ENCODE assay signal across 16 cellular contexts in genomic region chr5:132853790-132854189, GRCh38. TPM values are rescaled to one million over a fixed set of nuclear protein-coding genes. Genes with fewer than 3 reads are reported as not detected.
DNase-seq lines count a peak whose midpoint lies in the region; ATAC-seq, FAIRE-seq and TF ChIP-seq lines count a peak whose summit lies in the region.
"Had no signal": no experiment of that assay in that cellular context is flagged by ENCODE, and none has a peak within 500 bp of the region (broad histone marks: within the 10 kb centered on the region; RNA-seq: fewer than 3 reads in every experiment).

No MANE protein-coding gene starts in this region.

- H3K27me3 Mint-ChIP-seq in activated naive CD8-positive, alpha-beta T cell treated with anti-CD3 and anti-CD28 coated beads for 36 hours: peaks cover 4% of the 10 kb centered on the region
- no peaks in the 10 kb centered on the region for H3K27me3 Mint-ChIP-seq in Caco-2 (ENCODE audit: insufficient read depth, unreplicated experiment)

- in situ Hi-C loops in GM12878 (cut with MboI): no loop called here

- WGBS in GM12878 (ENCODE audit: insufficient coverage, insufficient replicate concordance, low lambda C conversion rate, missing lambda C conversion rate): 0% methylated on average over 1 of the region's 1 CpG
- WGBS in prostate gland: 24% methylated on average over 1 of the region's 1 CpG

- TF ChIP-seq EP300 in GM12878 (IDR thresholded peaks at IDR 0.05; ENCODE audit: borderline replicate concordance in 1 of 2, control insufficient read depth in 1 of 2, low read depth in 2 of 2, low read length in 2 of 2): no peak

- TF ChIP-seq CTCF in NB4 (IDR thresholded peaks at IDR 0.05; ENCODE audit: low read depth, low read length) (no peak), GM12878 (IDR thresholded peaks at IDR 0.05 in 2 of 3, conservative IDR thresholded peaks at IDR 0.05 in 1 of 3; ENCODE audit: control insufficient read depth in 2 of 3, extremely low read depth in 1 of 3, insufficient read depth in 1 of 3, low read depth in 3 of 3, low read length in 3 of 3) (no peak), prostate gland (IDR thresholded peaks at IDR 0.05) (no peak), Caco-2 (IDR thresholded peaks at IDR 0.05; ENCODE audit: insufficient read depth in 1 of 2, low read depth in 1 of 2, low read length in 1 of 2, severe bottlenecking in 1 of 2, unreplicated experiment in 1 of 2) (no peak)

- no peak overlapping the region for H3K27ac Mint-ChIP-seq in activated naive CD8-positive, alpha-beta T cell treated with anti-CD3 and anti-CD28 coated beads for 36 hours
- no peak overlapping the region for H3K27ac Mint-ChIP-seq in Caco-2 (ENCODE audit: unreplicated experiment)

- no peaks in the 10 kb centered on the region for H4K20me1 ChIP-seq in GM12878 (ENCODE audit: control insufficient read depth, insufficient read depth)

- H3K27me3 ChIP-seq in GM12878 (replicated peaks in 1 of 2; ENCODE audit: control insufficient read depth in 2 of 2, insufficient read depth in 2 of 2, low read length in 1 of 2) (no peaks in the 10 kb centered on the region), prostate gland (replicated peaks; ENCODE audit: insufficient read depth) (no peaks in the 10 kb centered on the region), Caco-2 (replicated peaks; ENCODE audit: control insufficient read depth, insufficient read depth, low read length) (no peaks in the 10 kb centered on the region)

- H3K36me3 ChIP-seq in GM12878 (ENCODE audit: control insufficient read depth in 2 of 2, insufficient read depth in 2 of 2, low read length in 1 of 2) (no peaks in the 10 kb centered on the region), prostate gland (no peaks in the 10 kb centered on the region), Caco-2 (ENCODE audit: control insufficient read depth, insufficient read depth, low read length) (no peaks in the 10 kb centered on the region)

- no peaks in the 10 kb centered on the region for H3K9me3 ChIP-seq in GM12878 (replicated peaks; ENCODE audit: control insufficient read depth, insufficient read depth, low read length)
- H3K9me3 ChIP-seq in prostate gland: no peaks in the 10 kb centered on the region
- H3K9me3 ChIP-seq in Caco-2: no peaks in the 10 kb centered on the region

- no peak overlapping the region for H3K27ac ChIP-seq in GM12878 (ENCODE audit: control insufficient read depth, insufficient read depth)
- H3K27ac ChIP-seq in prostate gland: peak overlapping the region; percentile 15 to 60

- SMC1A ChIA-PET in GM12878 (lab: Charles Lee; ENCODE audit: uncharacterized antibody, unreplicated experiment): interaction anchor here (1.0 to 1.3 kb wide), 5 partner anchors 11 to 348 kb away, joined by 3 to 4 read pairs (median 3); no protein-coding TSS in a partner anchor

- H3K79me2 ChIP-seq in GM12878 (ENCODE audit: control insufficient read depth, insufficient read depth, low read length): no peaks in the 10 kb centered on the region

- TF ChIP-seq POLR2A in NB4 (IDR thresholded peaks at IDR 0.05; ENCODE audit: extremely low read depth, insufficient read length): no peak
- no peak for TF ChIP-seq POLR2A in GM12878 (IDR thresholded peaks at IDR 0.05; ENCODE audit: low read depth, low read length)
- TF ChIP-seq POLR2A in prostate gland (IDR thresholded peaks at IDR 0.05): no peak

- no peak for TF ChIP-seq RAD21 in GM12878 (IDR thresholded peaks at IDR 0.05; ENCODE audit: insufficient read depth, low read depth, low read length)

- FAIRE-seq in GM12878 (lab: Jason Lieb, UNC): peak; percentile 13

- POLR2A ChIA-PET in GM12878 (lab: Charles Lee) (interaction anchor here (1.1 to 3.0 kb wide), 3 partner anchors 9 to 606 kb away, joined by 3 to 13 read pairs (median 6); no protein-coding TSS in a partner anchor), Caco-2 (lab: Charles Lee) (no interaction called here)

- H3K4me3 ChIP-seq in NB4 (ENCODE audit: low read depth, low read length) (no peak overlapping the region), GM12878 (no peak overlapping the region), prostate gland (no peak overlapping the region), Caco-2 (ENCODE audit: low read depth, low read length) (no peak overlapping the region)

- CTCF ChIA-PET in GM12878 (lab: Yijun Ruan, JAX) (interaction anchor here (1.0 to 2.7 kb wide), 4 partner anchors 10 to 52 kb away, joined by 3 to 15 read pairs (median 4); no protein-coding TSS in a partner anchor), Caco-2 (lab: Charles Lee) (no interaction called here)

- no peaks in the 10 kb centered on the region for H3K9me3 Mint-ChIP-seq in activated naive CD8-positive, alpha-beta T cell treated with anti-CD3 and anti-CD28 coated beads for 36 hours
- H3K9me3 Mint-ChIP-seq in Caco-2 (ENCODE audit: unreplicated experiment): no peaks in the 10 kb centered on the region

- no TSS peak for BruUV-seq in GM12878 (replicated peaks; lab: Mats Ljungman, UMichigan)
- BruUV-seq in Caco-2 (replicated peaks; lab: Mats Ljungman, UMichigan): no TSS peak

- H3K36me3 Mint-ChIP-seq in activated naive CD8-positive, alpha-beta T cell treated with anti-CD3 and anti-CD28 coated beads for 36 hours: no peaks in the 10 kb centered on the region
- no peaks in the 10 kb centered on the region for H3K36me3 Mint-ChIP-seq in Caco-2 (ENCODE audit: insufficient read depth, unreplicated experiment)

- H3K4me1 ChIP-seq in GM12878 (ENCODE audit: control insufficient read depth, insufficient read depth, low read length): no peaks in the 10 kb centered on the region
- no peaks in the 10 kb centered on the region for H3K4me1 ChIP-seq in prostate gland (replicated peaks)
- no peaks in the 10 kb centered on the region for H3K4me1 ChIP-seq in Caco-2

- DNase-seq in DMS53 (lab: John Stamatoyannopoulos, UW) (peak; percentile 47), DMS53 treated with DMSO at 0.1 percent for 48 hours (lab: John Stamatoyannopoulos, UW; ENCODE audit: unreplicated experiment) (no peak), NB4 (ENCODE audit: low read depth) (peak; percentile 25), GM12878 (ENCODE audit: low read depth, low spot score) (no peak), prostate gland (ENCODE audit: low spot score) (no peak), NCI-H1694 treated with DMSO at 0.1 percent for 48 hours (lab: John Stamatoyannopoulos, UW) (no peak), Caco-2 (no peak)
- no peak for DNase-seq in activated naive CD8-positive, alpha-beta T cell treated with anti-CD3 and anti-CD28 coated beads for 36 hours
- DNase-seq: GOT3, KG1, NCI-H1417, NCI-H2081, NCI-H226, PC-3 had no signal

- RAD21 ChIA-PET in GM12878 (lab: Charles Lee; ENCODE audit: unreplicated experiment): interaction anchor here (1.3 kb wide), 1 partner anchor 104 kb away, joined by 4 read pairs; no protein-coding TSS in a partner anchor

- ATAC-seq in GM12878: no peak

- H3K9ac ChIP-seq in GM12878 (ENCODE audit: control insufficient read depth, insufficient read depth, low read length): no peak overlapping the region

- no peaks in the 10 kb centered on the region for H3K4me1 Mint-ChIP-seq in activated naive CD8-positive, alpha-beta T cell treated with anti-CD3 and anti-CD28 coated beads for 36 hours
- H3K4me1 Mint-ChIP-seq in Caco-2 (ENCODE audit: low read depth, unreplicated experiment): no peaks in the 10 kb centered on the region

- no peak overlapping the region for H3K4me3 Mint-ChIP-seq in activated naive CD8-positive, alpha-beta T cell treated with anti-CD3 and anti-CD28 coated beads for 36 hours
- no peak overlapping the region for H3K4me3 Mint-ChIP-seq in Caco-2 (ENCODE audit: unreplicated experiment)

- no peak overlapping the region for H2AFZ ChIP-seq in GM12878 (ENCODE audit: control insufficient read depth, low read depth, low read length)

- H3K4me2 ChIP-seq in GM12878 (ENCODE audit: control insufficient read depth, insufficient read depth): no peak overlapping the region

- intact Hi-C loops in GM12878 (cut with micrococcal nuclease; ENCODE audit: unreplicated experiment) (no loop called here), prostate gland (cut with DNase I) (no loop called here), Caco-2 (cut with micrococcal nuclease; ENCODE audit: unreplicated experiment) (no loop called here)

RNA-seq across cellular contexts. Expression of gene GDF9, which starts 12.5 kb away (rescaled TPM):
- 0.90 and 0.91 TPM in 2 replicates for total RNA-seq in GM12878 (2013; cell fraction: nucleolus; rRNA removed)
- total RNA-seq in GM12878 (2014; rRNA removed) (0.16 and 0.28 TPM in 2 replicates), GM12878 (2014; rRNA removed; fragmentation: Illumina TruSeq; extraction: Trizol) (0.23 and 0.54 TPM in 2 replicates), GM12878 (2021) (0.28 and 0.85 TPM in 2 replicates), prostate gland (1 to 10 TPM in 1 of 2 donors, under 1 TPM in 1; 0.09 to 3.2 TPM), Caco-2 (2022) (0.59 and 0.81 TPM in 2 replicates)
- 0.72 TPM for polyA plus RNA-seq in GM12878 (2011; ENCODE audit: low read depth)
- polyA plus RNA-seq in GM12878 (2011; rRNA removed) (1.5 and 1.8 TPM in 2 replicates), GM12878 (2014; fragmentation: Illumina TruSeq; extraction: Trizol) (0.53 and 1.1 TPM in 2 replicates), GM12878 (2014; fragmentation: Nextera tagmentation; extraction: Ambion mirVana) (under 1 TPM; 0.11 to 0.24 TPM), GM12878 (2014; rRNA removed) (0.24 and 0.59 TPM in 2 replicates), GM12878 (2016; fragmentation: Nextera tagmentation; extraction: Ambion mirVana) (under 1 TPM; 0.28 to 0.39 TPM)
- polyA plus RNA-seq in GM12878 (2011; cell fraction: cytosol; rRNA removed): 0.67 and 1.0 TPM in 2 replicates
- 1.5 and 2.7 TPM in 2 replicates for polyA plus RNA-seq in GM12878 (2011; cell fraction: nucleus; rRNA removed)
- polyA plus RNA-seq in GM12878 (2012): 0.19 and 0.46 TPM in 2 replicates
- 0.37 and 0.46 TPM in 2 replicates for polyA minus RNA-seq in GM12878 (2011; rRNA and poly(A)+ RNA removed)
- not detected in 2 replicates for polyA minus RNA-seq in GM12878 (2011; cell fraction: cytosol; rRNA and poly(A)+ RNA removed)
- 0.57 and 0.73 TPM in 2 replicates for polyA minus RNA-seq in GM12878 (2011; cell fraction: nucleus; rRNA and poly(A)+ RNA removed)
- under 1 TPM; 0.26 to 0.29 TPM for total RNA-seq in activated naive CD8-positive, alpha-beta T cell treated with anti-CD3 and anti-CD28 coated beads for 36 hours
- total RNA-seq: PC-3 had no signal

RNA-seq across cellular contexts. Expression of gene UQCRQ, which starts 12.7 kb away (rescaled TPM):
- 67.8 and 97.5 TPM in 2 replicates for total RNA-seq in GM12878 (2013; cell fraction: nucleolus; rRNA removed)
- total RNA-seq in GM12878 (2014; rRNA removed) (184 and 208 TPM in 2 replicates), GM12878 (2014; rRNA removed; fragmentation: Illumina TruSeq; extraction: Trizol) (191 and 195 TPM in 2 replicates), GM12878 (2021) (443 and 445 TPM in 2 replicates), prostate gland (100 to 1,000 TPM; 201 to 223 TPM), Caco-2 (2022) (356 and 449 TPM in 2 replicates)
- 140 TPM for polyA plus RNA-seq in GM12878 (2011; ENCODE audit: low read depth)
- polyA plus RNA-seq in GM12878 (2011; rRNA removed) (280 and 326 TPM in 2 replicates), GM12878 (2014; fragmentation: Illumina TruSeq; extraction: Trizol) (67.9 and 121 TPM in 2 replicates), GM12878 (2014; fragmentation: Nextera tagmentation; extraction: Ambion mirVana) (1,000 to 10,000 TPM; 1,403 to 1,579 TPM), GM12878 (2014; rRNA removed) (289 and 374 TPM in 2 replicates), GM12878 (2016; fragmentation: Nextera tagmentation; extraction: Ambion mirVana) (1,000 to 10,000 TPM; 1,478 to 1,559 TPM)
- 224 and 316 TPM in 2 replicates for polyA plus RNA-seq in GM12878 (2011; cell fraction: cytosol; rRNA removed)
- 134 and 141 TPM in 2 replicates for polyA plus RNA-seq in GM12878 (2011; cell fraction: nucleus; rRNA removed)
- polyA plus RNA-seq in GM12878 (2012): 262 and 293 TPM in 2 replicates
- 32.3 and 39.3 TPM in 2 replicates for polyA minus RNA-seq in GM12878 (2011; rRNA and poly(A)+ RNA removed)
- polyA minus RNA-seq in GM12878 (2011; cell fraction: cytosol; rRNA and poly(A)+ RNA removed): 24.4 and 32.2 TPM in 2 replicates
- 34.0 and 45.0 TPM in 2 replicates for polyA minus RNA-seq in GM12878 (2011; cell fraction: nucleus; rRNA and poly(A)+ RNA removed)
- total RNA-seq in activated naive CD8-positive, alpha-beta T cell treated with anti-CD3 and anti-CD28 coated beads for 36 hours: 100 to 1,000 TPM; 652 to 654 TPM

RNA-seq across cellular contexts. Expression of gene LEAP2, which starts 19.7 kb away (rescaled TPM):
- total RNA-seq in GM12878 (2013; cell fraction: nucleolus; rRNA removed): 7.7 and 9.5 TPM in 2 replicates
- total RNA-seq in GM12878 (2014; rRNA removed) (2.3 and 2.6 TPM in 2 replicates), GM12878 (2014; rRNA removed; fragmentation: Illumina TruSeq; extraction: Trizol) (2.1 and 2.4 TPM in 2 replicates), GM12878 (2021) (1.5 and 2.7 TPM in 2 replicates), prostate gland (1 to 10 TPM in 1 of 2 donors, under 1 TPM in 1; 0.32 to 1.4 TPM), Caco-2 (2022) (1.1 and 4.1 TPM in 2 replicates)
- polyA plus RNA-seq in GM12878 (2011; ENCODE audit: low read depth): 1.4 TPM
- polyA plus RNA-seq in GM12878 (2011; rRNA removed) (8.8 and 9.4 TPM in 2 replicates), GM12878 (2014; fragmentation: Illumina TruSeq; extraction: Trizol) (2.1 and 3.4 TPM in 2 replicates), GM12878 (2014; fragmentation: Nextera tagmentation; extraction: Ambion mirVana) (1 to 10 TPM; 1.9 to 2.1 TPM), GM12878 (2014; rRNA removed) (2.2 and 4.0 TPM in 2 replicates), GM12878 (2016; fragmentation: Nextera tagmentation; extraction: Ambion mirVana) (1 to 10 TPM; 2.3 to 3.4 TPM)
- polyA plus RNA-seq in GM12878 (2011; cell fraction: cytosol; rRNA removed): 4.2 and 4.6 TPM in 2 replicates
- polyA plus RNA-seq in GM12878 (2011; cell fraction: nucleus; rRNA removed): 27.5 and 30.9 TPM in 2 replicates
- polyA plus RNA-seq in GM12878 (2012): 1.1 and 1.5 TPM in 2 replicates
- 2.4 and 6.9 TPM in 2 replicates for polyA minus RNA-seq in GM12878 (2011; rRNA and poly(A)+ RNA removed)
- 0.62 and 1.6 TPM in 2 replicates for polyA minus RNA-seq in GM12878 (2011; cell fraction: cytosol; rRNA and poly(A)+ RNA removed)
- 5.6 and 6.7 TPM in 2 replicates for polyA minus RNA-seq in GM12878 (2011; cell fraction: nucleus; rRNA and poly(A)+ RNA removed)
- 1 to 10 TPM; 1.8 TPM for total RNA-seq in activated naive CD8-positive, alpha-beta T cell treated with anti-CD3 and anti-CD28 coated beads for 36 hours

RNA-seq across cellular contexts. Expression of gene SHROOM1, which starts 23.3 kb away (rescaled TPM):
- total RNA-seq in GM12878 (2013; cell fraction: nucleolus; rRNA removed): 6.1 and 11.9 TPM in 2 replicates
- total RNA-seq in GM12878 (2014; rRNA removed) (2.2 and 3.2 TPM in 2 replicates), GM12878 (2014; rRNA removed; fragmentation: Illumina TruSeq; extraction: Trizol) (0.94 and 1.3 TPM in 2 replicates), GM12878 (2021) (3.2 TPM in 2 replicates), prostate gland (100 to 1,000 TPM in 1 of 2 donors, 10 to 100 TPM in 1; 62.1 to 364 TPM), Caco-2 (2022) (15.9 and 17.4 TPM in 2 replicates)
- 0.83 TPM for polyA plus RNA-seq in GM12878 (2011; ENCODE audit: low read depth)
- polyA plus RNA-seq in GM12878 (2011; rRNA removed) (3.2 and 3.5 TPM in 2 replicates), GM12878 (2014; fragmentation: Illumina TruSeq; extraction: Trizol) (0.52 and 1.7 TPM in 2 replicates), GM12878 (2014; fragmentation: Nextera tagmentation; extraction: Ambion mirVana) (under 1 TPM; 0.05 to 0.31 TPM), GM12878 (2014; rRNA removed) (2.8 and 3.9 TPM in 2 replicates), GM12878 (2016; fragmentation: Nextera tagmentation; extraction: Ambion mirVana) (under 1 TPM; 0.82 to 0.83 TPM)
- polyA plus RNA-seq in GM12878 (2011; cell fraction: cytosol; rRNA removed): 2.5 and 3.9 TPM in 2 replicates
- 12.5 and 15.7 TPM in 2 replicates for polyA plus RNA-seq in GM12878 (2011; cell fraction: nucleus; rRNA removed)
- polyA plus RNA-seq in GM12878 (2012): 3.0 and 3.9 TPM in 2 replicates
- 2.8 and 7.9 TPM in 2 replicates for polyA minus RNA-seq in GM12878 (2011; rRNA and poly(A)+ RNA removed)
- polyA minus RNA-seq in GM12878 (2011; cell fraction: cytosol; rRNA and poly(A)+ RNA removed): 0.80 and 2.1 TPM in 2 replicates
- 4.2 and 5.3 TPM in 2 replicates for polyA minus RNA-seq in GM12878 (2011; cell fraction: nucleus; rRNA and poly(A)+ RNA removed)
- 1 to 10 TPM; 1.8 to 2.3 TPM for total RNA-seq in activated naive CD8-positive, alpha-beta T cell treated with anti-CD3 and anti-CD28 coated beads for 36 hours

RNA-seq across cellular contexts. Expression of gene SOWAHA, which starts 40.7 kb away (rescaled TPM):
- 0.22 and 0.35 TPM in 2 replicates for total RNA-seq in GM12878 (2013; cell fraction: nucleolus; rRNA removed)
- total RNA-seq in GM12878 (2014; rRNA removed): 0.05 TPM in 1 of 2 replicates, not detected in the other
- 0.04 TPM in 1 of 2 replicates, not detected in the other for total RNA-seq in GM12878 (2014; rRNA removed; fragmentation: Illumina TruSeq; extraction: Trizol)
- 0.10 TPM in 1 of 2 replicates, not detected in the other for total RNA-seq in GM12878 (2021)
- not detected for polyA plus RNA-seq in GM12878 (2011; ENCODE audit: low read depth)
- 0.37 TPM in 2 replicates for polyA plus RNA-seq in GM12878 (2011; rRNA removed)
- polyA plus RNA-seq in GM12878 (2011; cell fraction: cytosol; rRNA removed): 0.33 and 0.48 TPM in 2 replicates
- 0.34 and 0.63 TPM in 2 replicates for polyA plus RNA-seq in GM12878 (2011; cell fraction: nucleus; rRNA removed)
- polyA plus RNA-seq in GM12878 (2012): 0.04 and 0.13 TPM in 2 replicates
- polyA plus RNA-seq in GM12878 (2014; fragmentation: Illumina TruSeq; extraction: Trizol): 0.04 and 0.10 TPM in 2 replicates
- under 1 TPM in 1 of 2 experiments, not detected in 1; 0.02 TPM for polyA plus RNA-seq in GM12878 (2014; fragmentation: Nextera tagmentation; extraction: Ambion mirVana)
- 0.05 TPM in 1 of 2 replicates, not detected in the other for polyA plus RNA-seq in GM12878 (2014; rRNA removed)
- not detected for polyA plus RNA-seq in GM12878 (2016; fragmentation: Nextera tagmentation; extraction: Ambion mirVana)
- 0.07 and 0.21 TPM in 2 replicates for polyA minus RNA-seq in GM12878 (2011; rRNA and poly(A)+ RNA removed)
- not detected in 2 replicates for polyA minus RNA-seq in GM12878 (2011; cell fraction: cytosol; rRNA and poly(A)+ RNA removed)
- polyA minus RNA-seq in GM12878 (2011; cell fraction: nucleus; rRNA and poly(A)+ RNA removed): 0.19 and 0.36 TPM in 2 replicates
- 10 to 100 TPM in 1 of 2 donors, 1 to 10 TPM in 1; 4.1 to 16.7 TPM for total RNA-seq in prostate gland
- total RNA-seq in activated naive CD8-positive, alpha-beta T cell treated with anti-CD3 and anti-CD28 coated beads for 36 hours: under 1 TPM in 1 of 2 experiments, not detected in 1; 0.06 TPM
- 3.7 and 4.1 TPM in 2 replicates for total RNA-seq in Caco-2 (2022)
- total RNA-seq: A172, MCF 10A had no signal

Comparison
In these comparisons a context has a peak if more than half of its experiments do, and no peak if none do; other contexts are left out.
1. DNase-seq: peak in DMS53 (single experiment) and NB4 (single experiment); none in DMS53 treated with DMSO at 0.1 percent for 48 hours (single experiment), GM12878 (single experiment), prostate gland (single experiment), NCI-H1694 treated with DMSO at 0.1 percent for 48 hours (single experiment), activated naive CD8-positive, alpha-beta T cell treated with anti-CD3 and anti-CD28 coated beads for 36 hours (single experiment) and Caco-2 (0 of 2).